Comparison of ENCODE assay signal across 1 cellular context in the genomic region with DNA sequence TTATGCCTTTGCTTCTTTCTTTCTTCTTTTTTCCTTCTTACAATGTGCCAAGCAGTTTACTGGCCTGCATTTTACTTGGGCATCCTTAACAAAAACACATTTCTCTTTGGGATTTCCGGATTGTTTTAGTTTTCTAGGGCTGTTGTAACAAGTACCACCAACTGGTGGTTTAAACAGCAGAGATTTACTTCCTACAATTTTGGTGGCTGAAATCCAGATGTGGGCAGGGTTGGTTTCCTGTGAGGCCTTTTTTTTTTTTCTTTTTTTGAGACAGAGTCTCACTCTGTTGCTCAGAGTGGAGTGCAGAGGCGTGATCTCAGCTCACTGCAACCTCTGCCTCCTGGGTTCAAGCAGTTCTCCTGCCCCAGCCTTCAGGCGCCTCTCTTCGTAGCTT.
TF ChIP-seq lines count a peak whose summit lies in the region.

No MANE protein-coding gene starts in this region.

TF ChIP-seq in SK-N-SH, 30 proteins besides CTCF, POLR2A, EP300 and RAD21 (continued from another document):
- TF ChIP-seq, protein P1, sequence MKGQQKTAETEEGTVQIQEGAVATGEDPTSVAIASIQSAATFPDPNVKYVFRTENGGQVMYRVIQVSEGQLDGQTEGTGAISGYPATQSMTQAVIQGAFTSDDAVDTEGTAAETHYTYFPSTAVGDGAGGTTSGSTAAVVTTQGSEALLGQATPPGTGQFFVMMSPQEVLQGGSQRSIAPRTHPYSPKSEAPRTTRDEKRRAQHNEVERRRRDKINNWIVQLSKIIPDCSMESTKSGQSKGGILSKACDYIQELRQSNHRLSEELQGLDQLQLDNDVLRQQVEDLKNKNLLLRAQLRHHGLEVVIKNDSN (IDR thresholded peaks at IDR 0.05; ENCODE audit: borderline replicate concordance, low read depth), result no peak
- TF ChIP-seq TEAD4 (IDR thresholded peaks at IDR 0.05; ENCODE audit: borderline replicate concordance, insufficient read depth) (no peak), RCOR1 (IDR thresholded peaks at IDR 0.05; ENCODE audit: low read length) (no peak), MEF2A (IDR thresholded peaks at IDR 0.05; ENCODE audit: borderline replicate concordance, low read depth) (no peak), RXRA (IDR thresholded peaks at IDR 0.05; ENCODE audit: borderline replicate concordance, low read depth) (no peak), EZH2phosphoT487 (IDR thresholded peaks at IDR 0.05; ENCODE audit: borderline replicate concordance, low read depth) (no peak), MXI1 (IDR thresholded peaks at IDR 0.05; ENCODE audit: low read depth, low read length) (no peak)
- TF ChIP-seq, protein P2, sequence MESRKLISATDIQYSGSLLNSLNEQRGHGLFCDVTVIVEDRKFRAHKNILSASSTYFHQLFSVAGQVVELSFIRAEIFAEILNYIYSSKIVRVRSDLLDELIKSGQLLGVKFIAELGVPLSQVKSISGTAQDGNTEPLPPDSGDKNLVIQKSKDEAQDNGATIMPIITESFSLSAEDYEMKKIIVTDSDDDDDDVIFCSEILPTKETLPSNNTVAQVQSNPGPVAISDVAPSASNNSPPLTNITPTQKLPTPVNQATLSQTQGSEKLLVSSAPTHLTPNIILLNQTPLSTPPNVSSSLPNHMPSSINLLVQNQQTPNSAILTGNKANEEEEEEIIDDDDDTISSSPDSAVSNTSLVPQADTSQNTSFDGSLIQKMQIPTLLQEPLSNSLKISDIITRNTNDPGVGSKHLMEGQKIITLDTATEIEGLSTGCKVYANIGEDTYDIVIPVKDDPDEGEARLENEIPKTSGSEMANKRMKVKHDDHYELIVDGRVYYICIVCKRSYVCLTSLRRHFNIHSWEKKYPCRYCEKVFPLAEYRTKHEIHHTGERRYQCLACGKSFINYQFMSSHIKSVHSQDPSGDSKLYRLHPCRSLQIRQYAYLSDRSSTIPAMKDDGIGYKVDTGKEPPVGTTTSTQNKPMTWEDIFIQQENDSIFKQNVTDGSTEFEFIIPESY (IDR thresholded peaks at IDR 0.05; ENCODE audit: borderline replicate concordance, low read depth), result no peak
TF ChIP-seq in SK-N-SH: peak in this region for 0.
